8 cellular contexts compared by ENCODE assay signal in genomic region chr19:1592755-1593628, GRCh38. TPM values are rescaled to one million over a fixed set of nuclear protein-coding genes. Genes with fewer than 3 reads are reported as not detected.
DNase-seq lines count a peak whose midpoint lies in the region; ATAC-seq and TF ChIP-seq lines count a peak whose summit lies in the region.

Gene MBD3, minus strand, starts transcription at chr19:1592865. Its CDS starts 234 bp downstream, at chr19:1592631.

- peak; percentile 45 for ATAC-seq in GM19328 (IDR thresholded peaks at IDR 0.05; ENCODE audit: unreplicated experiment)
- ATAC-seq in HG03520 (IDR thresholded peaks at IDR 0.05; ENCODE audit: unreplicated experiment): peak; percentile 65
- ATAC-seq in right lobe of liver: peak; percentile 90 to 94 (median 93)

- H3K4me1 ChIP-seq in right lobe of liver: peaks cover 0 to 14% (median 7%) of the 10 kb centered on the region in 4 donors

- TF ChIP-seq CTCF in BJ (IDR thresholded peaks at IDR 0.05; ENCODE audit: insufficient read depth, low read depth, low read length) (no peak), right lobe of liver (IDR thresholded peaks at IDR 0.05) (peak in 1 of 4 donors; percentile 17)

- intact Hi-C loops in right lobe of liver (cut with DNase I): no loop called here

- POLR2A ChIA-PET in BJ (lab: Charles Lee): interaction anchor here (0.6 to 0.8 kb wide), 2 partner anchors 28 to 51 kb away, joined by 4 to 6 read pairs; no protein-coding TSS in a partner anchor

- no peaks in the 10 kb centered on the region for H3K27me3 ChIP-seq in BJ (ENCODE audit: control insufficient read depth, insufficient read depth, low read length)
- H3K27me3 ChIP-seq in right lobe of liver: no peaks in the 10 kb centered on the region

- CTCF ChIA-PET in BJ (lab: Yijun Ruan, JAX): interaction anchor here (1.0 to 2.1 kb wide), 4 partner anchors 13 to 175 kb away, joined by 3 to 5 read pairs (median 4); partner anchors contain the start of gene UQCR11

- H3K4me3 ChIP-seq in BJ (ENCODE audit: low read depth, low read length): peak within 1 kb of the TSS; percentile 95
- peak within 1 kb of the TSS; percentile 82 to 85 (median 84) for H3K4me3 ChIP-seq in right lobe of liver

- no peaks in the 10 kb centered on the region for H3K9me3 ChIP-seq in right lobe of liver

- H3K36me3 ChIP-seq in BJ (ENCODE audit: control insufficient read depth, insufficient read depth, low read length): peaks cover 12% of the 10 kb centered on the region
- peaks cover 0 to 17% (median 11%) of the 10 kb centered on the region in 4 donors for H3K36me3 ChIP-seq in right lobe of liver

- DNase-seq in BJ (ENCODE audit: low read depth) (peak; percentile 39), NCI-H69 (lab: John Stamatoyannopoulos, UW) (peak; percentile 98), dermis microvascular lymphatic vessel endothelial cell (ENCODE audit: low read depth in 2 of 2) (peak; percentile 91 to 97), right lobe of liver (peak; percentile 96)
- DNase-seq in activated CD4-positive, alpha-beta T cell treated with anti-CD3 and anti-CD28 coated beads, Interleukin-2, amount 50 U/mL, for 24 hours (ENCODE audit: low read depth in 1 of 2, low spot score in 1 of 2): peak; percentile 73 to 75
- DNase-seq in stimulated activated CD4-positive, alpha-beta T cell treated with anti-CD3 and anti-CD28 coated beads, Interleukin-4, amount 100 ng/mL, for 24 hours: peak; percentile 87

- WGBS in right lobe of liver (ENCODE audit: insufficient coverage, low coverage, low lambda C conversion rate, missing lambda C conversion rate): 2% methylated on average over 14 of the region's 74 CpGs

- H3K27ac ChIP-seq in right lobe of liver: peak within 1 kb of the TSS; percentile 79 to 91 (median 88)

- peak; percentile 14 for TF ChIP-seq POLR2A in right lobe of liver (IDR thresholded peaks at IDR 0.05)

RNA-seq across cellular contexts. Expression of gene MBD3, which starts in this region (rescaled TPM):
- polyA plus RNA-seq in BJ (2011; rRNA removed): 38.9 and 53.4 TPM in 2 replicates
- polyA minus RNA-seq in BJ (2011; rRNA and poly(A)+ RNA removed): 17.4 and 26.7 TPM in 2 replicates
- total RNA-seq in dermis microvascular lymphatic vessel endothelial cell: 75.7 and 105 TPM in 2 replicates
- 10 to 100 TPM; 27.3 to 72.1 (median 30.1) TPM for total RNA-seq in right lobe of liver

Comparison
In these comparisons a context has a peak if more than half of its experiments do, and no peak if none do; other contexts are left out.
1. Peak in every context shown above with its lines: DNase-seq, ATAC-seq, H3K4me3 ChIP-seq and H3K27ac ChIP-seq.
2. DNase-seq: peak in every context shown above with its lines; median percentile 98 in NCI-H69; 96 in right lobe of liver; 94 in dermis microvascular lymphatic vessel endothelial cell; 87 in stimulated activated CD4-positive, alpha-beta T cell treated with anti-CD3 and anti-CD28 coated beads, Interleukin-4, amount 100 ng/mL, for 24 hours; 74 in activated CD4-positive, alpha-beta T cell treated with anti-CD3 and anti-CD28 coated beads, Interleukin-2, amount 50 U/mL, for 24 hours; 39 in BJ.